ENCODE assay signal across 27 cellular contexts in the genomic region with DNA sequence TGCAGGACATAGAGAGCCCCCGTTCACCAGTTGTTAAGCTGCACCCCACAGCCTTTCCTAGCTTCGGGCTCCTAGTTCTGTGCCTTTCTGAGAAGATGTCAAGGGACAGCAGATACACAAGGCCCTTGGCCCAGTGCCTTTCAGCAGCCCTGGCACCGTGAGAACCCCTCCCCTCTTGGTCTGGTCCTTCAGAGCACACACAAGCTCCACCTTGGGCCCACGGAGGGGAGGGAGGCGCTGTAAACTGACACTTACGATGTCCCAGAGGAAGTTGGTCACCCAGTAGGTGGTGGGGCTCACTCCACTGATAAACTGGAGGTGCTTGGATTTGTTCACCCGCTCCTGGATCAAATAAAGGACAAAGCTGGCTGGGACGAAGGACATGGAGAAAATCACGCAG.
DNase-seq lines count a peak whose midpoint lies in the region; ATAC-seq, FAIRE-seq and TF ChIP-seq lines count a peak whose summit lies in the region.
"Had no signal": no experiment of that assay in that cellular context is flagged by ENCODE, and none has a peak within 500 bp of the region (broad histone marks: within the 10 kb centered on the region; RNA-seq: fewer than 3 reads in every experiment).

No MANE protein-coding gene starts in this region.

- no peak for DNase-seq in astrocyte (ENCODE audit: low read depth)
- DNase-seq in immature natural killer cell: no peak
- no peak for DNase-seq in nucleus accumbens (lab: John Stamatoyannopoulos, UW)
- no peak for DNase-seq in NCI-H2107 treated with DMSO at 0.1 percent for 48 hours (lab: John Stamatoyannopoulos, UW; ENCODE audit: unreplicated experiment)
- DNase-seq in NCI-H1930 (lab: John Stamatoyannopoulos, UW): no peak
- DNase-seq: C1 segment of cervical spinal cord; CD4-positive, alpha-beta memory T cell; COR-L47; DMS53; KBM-7; MV-4-11; NCI-H1105 treated with DMSO at 0.1 percent for 48 hours; NCI-H146; NCI-H2029; NCI-H446 treated with DMSO at 0.1 percent for 48 hours; NCI-H526; NCI-H82; NK-92 treated with Interleukin-12 subunit alpha and Interleukin-12 subunit beta, amount 100 ng/mL, for 24 hours; PC-3 had no signal

- POLR2A ChIA-PET in HEK293 (lab: Yijun Ruan, JAX): no interaction called here

- H3K36me3 Mint-ChIP-seq in astrocyte (ENCODE audit: low read depth, unreplicated experiment) (no peaks in the 10 kb centered on the region), immature natural killer cell (no peaks in the 10 kb centered on the region)
- no peaks in the 10 kb centered on the region for H3K36me3 Mint-ChIP-seq in stimulated activated memory B cell treated with anti-CD40 and anti-IgM and Interleukin-4, amounts not matched to agents 10 μg/mL and 1 μg/mL and 100 μg/mL, for 72 hours
- H3K36me3 Mint-ChIP-seq: CD4-positive, alpha-beta memory T cell had no signal

- no peak for FAIRE-seq in astrocyte (lab: Jason Lieb, UNC)
- FAIRE-seq: A549, GM18507, HepG2 had no signal

- H3K9me3 Mint-ChIP-seq in astrocyte (ENCODE audit: unreplicated experiment): no peaks in the 10 kb centered on the region
- H3K9me3 Mint-ChIP-seq in immature natural killer cell: no peaks in the 10 kb centered on the region
- no peaks in the 10 kb centered on the region for H3K9me3 Mint-ChIP-seq in stimulated activated memory B cell treated with anti-CD40 and anti-IgM and Interleukin-4, amounts not matched to agents 10 μg/mL and 1 μg/mL and 100 μg/mL, for 72 hours
- H3K9me3 Mint-ChIP-seq: CD4-positive, alpha-beta memory T cell had no signal

- no peaks in the 10 kb centered on the region for H4K20me1 ChIP-seq in astrocyte (ENCODE audit: insufficient read depth, low read length)

- H3K36me3 ChIP-seq in HEK293 (ENCODE audit: control insufficient read depth in 2 of 2, insufficient read depth in 1 of 2, low read length in 2 of 2) (no peaks in the 10 kb centered on the region), astrocyte (ENCODE audit: insufficient read depth, low read length) (no peaks in the 10 kb centered on the region)
- H3K36me3 ChIP-seq: SJSA1 had no signal

- H3K4me1 Mint-ChIP-seq in astrocyte (ENCODE audit: low read depth, unreplicated experiment) (peaks cover 32% of the 10 kb centered on the region), immature natural killer cell (peaks cover 92 to 94% of the 10 kb centered on the region in 2 donors)
- no peaks in the 10 kb centered on the region for H3K4me1 Mint-ChIP-seq in stimulated activated memory B cell treated with anti-CD40 and anti-IgM and Interleukin-4, amounts not matched to agents 10 μg/mL and 1 μg/mL and 100 μg/mL, for 72 hours

- TF ChIP-seq CTCF in HEK293 (tag by site-specific recombination; IDR thresholded peaks at IDR 0.05) (no peak), astrocyte (IDR thresholded peaks at IDR 0.05; ENCODE audit: insufficient read depth, low read depth, low read length) (no peak)

- H3K4me2 ChIP-seq in astrocyte (ENCODE audit: low read length): no peak overlapping the region
- H3K4me2 ChIP-seq: A549 had no signal

- H3K27ac ChIP-seq in HEK293 (ENCODE audit: extremely low read depth, low read depth, low read length): no peak overlapping the region
- H3K27ac ChIP-seq in astrocyte (ENCODE audit: low read depth, low read length): no peak overlapping the region
- H3K27ac ChIP-seq: A549 had no signal

- H3K27me3 Mint-ChIP-seq in astrocyte (ENCODE audit: low read depth, unreplicated experiment): peaks cover 9% of the 10 kb centered on the region
- H3K27me3 Mint-ChIP-seq in immature natural killer cell (ENCODE audit: low read depth in 3 of 3): peaks cover 5 to 12% (median 7%) of the 10 kb centered on the region in 3 donors
- H3K27me3 Mint-ChIP-seq in stimulated activated memory B cell treated with anti-CD40 and anti-IgM and Interleukin-4, amounts not matched to agents 10 μg/mL and 1 μg/mL and 100 μg/mL, for 72 hours: peaks cover 3% of the 10 kb centered on the region

- H3K9ac ChIP-seq in astrocyte (ENCODE audit: low read length): no peak overlapping the region

- ATAC-seq in stimulated activated memory B cell treated with anti-CD40 and anti-IgM and Interleukin-4, amounts not matched to agents 10 μg/mL and 1 μg/mL and 100 μg/mL, for 72 hours: peak; percentile 2
- ATAC-seq: A549, HCT116, HepG2, PC-3, Right ventricle myocardium inferior had no signal

- no peak overlapping the region for H3K4me3 ChIP-seq in HEK293 (ENCODE audit: low read depth, low read length)
- H3K4me3 ChIP-seq in astrocyte (ENCODE audit: insufficient read depth, low read depth, low read length): no peak overlapping the region
- H3K4me3 ChIP-seq: A549, SJSA1 had no signal

- H3K4me3 Mint-ChIP-seq in astrocyte (ENCODE audit: unreplicated experiment) (no peak overlapping the region), immature natural killer cell (peak overlapping the region; percentile 64 to 75 (median 66))
- no peak overlapping the region for H3K4me3 Mint-ChIP-seq in stimulated activated memory B cell treated with anti-CD40 and anti-IgM and Interleukin-4, amounts not matched to agents 10 μg/mL and 1 μg/mL and 100 μg/mL, for 72 hours
- H3K4me3 Mint-ChIP-seq: CD4-positive, alpha-beta memory T cell had no signal

- peak overlapping the region; percentile 47 for H3K27ac Mint-ChIP-seq in astrocyte (ENCODE audit: unreplicated experiment)
- H3K27ac Mint-ChIP-seq in immature natural killer cell: peak overlapping the region; percentile 81 to 93 (median 87)
- no peak overlapping the region for H3K27ac Mint-ChIP-seq in stimulated activated memory B cell treated with anti-CD40 and anti-IgM and Interleukin-4, amounts not matched to agents 10 μg/mL and 1 μg/mL and 100 μg/mL, for 72 hours

- H3K4me1 ChIP-seq in HEK293 (ENCODE audit: control insufficient read depth, insufficient read depth, low read length) (no peaks in the 10 kb centered on the region), astrocyte (ENCODE audit: insufficient read depth, low read length) (peaks cover 32% of the 10 kb centered on the region)

- no peak overlapping the region for H2AFZ ChIP-seq in astrocyte (ENCODE audit: low read depth, low read length)

- CTCF ChIA-PET in HEK293 (lab: Yijun Ruan, JAX): interaction anchor here (10.0 to 13.6 kb wide), 2 partner anchors 20 to 314 kb away, joined by 197 to 285 read pairs; no protein-coding TSS in a partner anchor

- H3K79me2 ChIP-seq in astrocyte (ENCODE audit: insufficient read depth, low read length): no peaks in the 10 kb centered on the region

- H3K27me3 ChIP-seq in astrocyte (ENCODE audit: insufficient read depth, low read length): no peaks in the 10 kb centered on the region
- H3K27me3 ChIP-seq: SJSA1 had no signal

- H3K9me3 ChIP-seq in HEK293 (ENCODE audit: control insufficient read depth, insufficient read depth, low read depth, low read length) (no peaks in the 10 kb centered on the region), astrocyte (ENCODE audit: insufficient read depth, low read depth, low read length) (no peaks in the 10 kb centered on the region)
- H3K9me3 ChIP-seq: A549, SJSA1 had no signal

TF ChIP-seq in HEK293, 187 proteins besides CTCF, POLR2A, EP300 and RAD21:
- peak; percentile 66; the same call in 1 of the 2 replicates for TF ChIP-seq ZNF341 (tag by site-specific recombination; IDR thresholded peaks at IDR 0.05; ENCODE audit: low read depth)
- TF ChIP-seq, protein P1, sequence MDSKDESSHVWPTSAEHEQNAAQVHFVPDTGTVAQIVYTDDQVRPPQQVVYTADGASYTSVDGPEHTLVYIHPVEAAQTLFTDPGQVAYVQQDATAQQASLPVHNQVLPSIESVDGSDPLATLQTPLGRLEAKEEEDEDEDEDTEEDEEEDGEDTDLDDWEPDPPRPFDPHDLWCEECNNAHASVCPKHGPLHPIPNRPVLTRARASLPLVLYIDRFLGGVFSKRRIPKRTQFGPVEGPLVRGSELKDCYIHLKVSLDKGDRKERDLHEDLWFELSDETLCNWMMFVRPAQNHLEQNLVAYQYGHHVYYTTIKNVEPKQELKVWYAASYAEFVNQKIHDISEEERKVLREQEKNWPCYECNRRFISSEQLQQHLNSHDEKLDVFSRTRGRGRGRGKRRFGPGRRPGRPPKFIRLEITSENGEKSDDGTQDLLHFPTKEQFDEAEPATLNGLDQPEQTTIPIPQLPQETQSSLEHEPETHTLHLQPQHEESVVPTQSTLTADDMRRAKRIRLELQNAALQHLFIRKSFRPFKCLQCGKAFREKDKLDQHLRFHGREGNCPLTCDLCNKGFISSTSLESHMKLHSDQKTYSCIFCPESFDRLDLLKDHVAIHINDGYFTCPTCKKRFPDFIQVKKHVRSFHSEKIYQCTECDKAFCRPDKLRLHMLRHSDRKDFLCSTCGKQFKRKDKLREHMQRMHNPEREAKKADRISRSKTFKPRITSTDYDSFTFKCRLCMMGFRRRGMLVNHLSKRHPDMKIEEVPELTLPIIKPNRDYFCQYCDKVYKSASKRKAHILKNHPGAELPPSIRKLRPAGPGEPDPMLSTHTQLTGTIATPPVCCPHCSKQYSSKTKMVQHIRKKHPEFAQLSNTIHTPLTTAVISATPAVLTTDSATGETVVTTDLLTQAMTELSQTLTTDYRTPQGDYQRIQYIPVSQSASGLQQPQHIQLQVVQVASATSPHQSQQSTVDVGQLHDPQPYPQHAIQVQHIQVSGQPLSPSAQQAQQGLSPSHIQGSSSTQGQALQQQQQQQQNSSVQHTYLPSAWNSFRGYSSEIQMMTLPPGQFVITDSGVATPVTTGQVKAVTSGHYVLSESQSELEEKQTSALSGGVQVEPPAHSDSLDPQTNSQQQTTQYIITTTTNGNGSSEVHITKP (tag by site-specific recombination; IDR thresholded peaks at IDR 0.05): peak; percentile 65
- 0 out of 2 replicates have a peak, but pooled peaks have one; percentile 6 for TF ChIP-seq ZFHX2 (tag by site-specific recombination; conservative IDR thresholded peaks at IDR 0.05)
- peak; percentile 70 for TF ChIP-seq ZNF335 (tag by site-specific recombination; conservative IDR thresholded peaks at IDR 0.05)
- TF ChIP-seq ZSCAN16 (tag by site-specific recombination; IDR thresholded peaks at IDR 0.05): peak; percentile 42; the same call in 1 of the 2 replicates
- TF ChIP-seq ZNF785 (tag by site-specific recombination; IDR thresholded peaks at IDR 0.05): no peak
- TF ChIP-seq ZBTB17 (tag by site-specific recombination; IDR thresholded peaks at IDR 0.05): no peak

Comparison
In these comparisons a context has a peak if more than half of its experiments do, and no peak if none do; other contexts are left out.
1. H3K4me3 Mint-ChIP-seq: peak in immature natural killer cell (5 of 5); none in astrocyte (single experiment) and stimulated activated memory B cell treated with anti-CD40 and anti-IgM and Interleukin-4, amounts not matched to agents 10 μg/mL and 1 μg/mL and 100 μg/mL, for 72 hours (single experiment).